Comparison of ENCODE assay signal across 8 cellular contexts in genomic region chr16:69132424-69133252, GRCh38. TPM values are rescaled to one million over a fixed set of nuclear protein-coding genes. Genes with fewer than 3 reads are reported as not detected.
DNase-seq lines count a peak whose midpoint lies in the region; ATAC-seq and TF ChIP-seq lines count a peak whose summit lies in the region.

Gene CHTF8, minus strand, starts transcription at chr16:69132588. Its CDS starts 11,130 bp downstream, at chr16:69121458.
Gene UTP4, plus strand, starts transcription at chr16:69132649. Its CDS starts 811 bp downstream, at chr16:69133460.

- peak within 1 kb of the TSS; percentile 57 for H2AFZ ChIP-seq in neuron (ENCODE audit: low read depth, low read length)

- H3K4me1 ChIP-seq in foreskin keratinocyte (peaks cover 13% of the 10 kb centered on the region), neuron (ENCODE audit: insufficient read depth, low read length) (peaks cover 27% of the 10 kb centered on the region)

- TF ChIP-seq CTCF in foreskin keratinocyte (conservative IDR thresholded peaks at IDR 0.05) = no peak

- H3K9me3 ChIP-seq in neuron (ENCODE audit: low read length) = no peaks in the 10 kb centered on the region

- H3K27me3 ChIP-seq in foreskin keratinocyte = no peaks in the 10 kb centered on the region
- H3K27me3 ChIP-seq in neuron (ENCODE audit: insufficient read depth, low read length) = no peaks in the 10 kb centered on the region

- ATAC-seq in GM21619 (IDR thresholded peaks at IDR 0.05; ENCODE audit: unreplicated experiment) (peak; percentile 87), foreskin keratinocyte (peak; percentile 91)

- peak within 1 kb of the TSS; percentile 96 for H3K27ac ChIP-seq in foreskin keratinocyte

- H3K36me3 ChIP-seq in neuron (ENCODE audit: insufficient read depth, low read length) = peaks cover 39% of the 10 kb centered on the region

- in situ Hi-C loops in KBM-7 (cut with MboI; ENCODE audit: low pct_unique_long_range_greater_than_20kb, low sequenced_read_pairs) = no loop called here

- H3K4me3 ChIP-seq in neuron (ENCODE audit: low read length) = peak within 1 kb of the TSS; percentile 97

- peak; percentile 16 for DNase-seq in DMS79 (lab: John Stamatoyannopoulos, UW)
- DNase-seq in KBM-7 = peak; percentile 76
- peak; percentile 59 for DNase-seq in SIG-M5 treated with dmso at 0.1 percent for 504 hours (lab: John Stamatoyannopoulos, UW; ENCODE audit: unreplicated experiment)
- DNase-seq in activated gamma-delta T cell (lab: John Stamatoyannopoulos, UW) = peak; percentile 77
- DNase-seq in foreskin keratinocyte = peak in 1 of 2 donors; percentile 57
- peak; percentile 62 for DNase-seq in stromal cell of bone marrow (ENCODE audit: low read depth)

RNA-seq across cellular contexts. Expression of gene CHTF8, which starts in this region (rescaled TPM):
- total RNA-seq in foreskin keratinocyte = 112 and 113 TPM in 2 replicates
- polyA plus RNA-seq in foreskin keratinocyte = 145 and 156 TPM in 2 replicates

RNA-seq across cellular contexts. Expression of gene UTP4, which starts in this region (rescaled TPM):
- total RNA-seq in foreskin keratinocyte = 50.6 and 55.4 TPM in 2 replicates
- polyA plus RNA-seq in foreskin keratinocyte = 49.5 and 63.3 TPM in 2 replicates
